1 cellular context compared by ENCODE assay signal in the genomic region with DNA sequence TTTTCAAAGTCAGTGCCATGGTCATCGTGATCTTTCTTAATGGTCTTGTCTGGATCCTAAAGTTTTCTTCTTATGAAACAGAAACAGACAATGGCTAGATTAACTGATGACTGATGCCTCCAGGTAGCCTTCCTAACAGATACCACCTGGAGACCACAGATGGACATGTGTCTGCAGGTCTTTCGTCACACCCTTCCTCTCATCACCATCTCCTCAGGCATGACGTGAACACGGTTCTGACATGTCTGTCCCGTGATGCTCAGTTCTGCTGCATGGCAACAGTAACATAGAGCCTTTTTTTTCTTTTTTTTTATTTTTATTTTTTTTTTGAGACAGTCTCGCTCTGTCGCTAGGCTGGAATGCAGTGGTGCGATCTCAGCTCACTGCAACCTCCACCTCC.
TF ChIP-seq lines count a peak whose summit lies in the region.

No MANE protein-coding gene starts in this region.

TF ChIP-seq in HepG2, 621 proteins besides CTCF, POLR2A, EP300 and RAD21:
- TF ChIP-seq, protein P1, sequence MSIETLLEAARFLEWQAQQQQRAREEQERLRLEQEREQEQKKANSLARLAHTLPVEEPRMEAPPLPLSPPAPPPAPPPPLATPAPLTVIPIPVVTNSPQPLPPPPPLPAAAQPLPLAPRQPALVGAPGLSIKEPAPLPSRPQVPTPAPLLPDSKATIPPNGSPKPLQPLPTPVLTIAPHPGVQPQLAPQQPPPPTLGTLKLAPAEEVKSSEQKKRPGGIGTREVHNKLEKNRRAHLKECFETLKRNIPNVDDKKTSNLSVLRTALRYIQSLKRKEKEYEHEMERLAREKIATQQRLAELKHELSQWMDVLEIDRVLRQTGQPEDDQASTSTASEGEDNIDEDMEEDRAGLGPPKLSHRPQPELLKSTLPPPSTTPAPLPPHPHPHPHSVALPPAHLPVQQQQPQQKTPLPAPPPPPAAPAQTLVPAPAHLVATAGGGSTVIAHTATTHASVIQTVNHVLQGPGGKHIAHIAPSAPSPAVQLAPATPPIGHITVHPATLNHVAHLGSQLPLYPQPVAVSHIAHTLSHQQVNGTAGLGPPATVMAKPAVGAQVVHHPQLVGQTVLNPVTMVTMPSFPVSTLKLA (IDR thresholded peaks at IDR 0.05), result 0 out of 2 replicates have a peak, but pooled peaks have one; percentile 18
- TF ChIP-seq TGIF2 (CRISPR knock-in tag; IDR thresholded peaks at IDR 0.05), result no peak
TF ChIP-seq in HepG2: peak in this region for 1.
